ENCODE assay signal across 34 cellular contexts in genomic region chr1:81571946-81572345, GRCh38.
"Had no signal": no experiment of that assay in that cellular context is flagged by ENCODE, and none has a peak within 500 bp of the region (broad histone marks: within the 10 kb centered on the region; RNA-seq: fewer than 3 reads in every experiment).

No MANE protein-coding gene starts in this region.

- H3K4me3 Mint-ChIP-seq: activated CD4-positive, alpha-beta memory T cell treated with anti-CD3 and anti-CD28 coated beads, Interleukin-2, amount 10 ng/mL, durations not matched to agents 7 days and 5 days; activated CD8-positive, alpha-beta memory T cell treated with anti-CD3 and anti-CD28 coated beads, Interleukin-2, amount 10 ng/mL, durations not matched to agents 7 days and 5 days; activated naive CD8-positive, alpha-beta T cell treated with anti-CD3 and anti-CD28 coated beads for 36 hours; central memory CD8-positive, alpha-beta T cell had no signal

- H3K4me3 ChIP-seq: cardiac muscle cell, PC-9 had no signal

- H2AFZ ChIP-seq: PC-9 had no signal

- H3K4me1 Mint-ChIP-seq: activated CD4-positive, alpha-beta memory T cell treated with anti-CD3 and anti-CD28 coated beads, Interleukin-2, amount 10 ng/mL, durations not matched to agents 7 days and 5 days; activated CD8-positive, alpha-beta memory T cell treated with anti-CD3 and anti-CD28 coated beads, Interleukin-2, amount 10 ng/mL, durations not matched to agents 7 days and 5 days; activated naive CD8-positive, alpha-beta T cell treated with anti-CD3 and anti-CD28 coated beads for 36 hours; central memory CD8-positive, alpha-beta T cell had no signal

- DNase-seq: activated CD4-positive, alpha-beta memory T cell treated with anti-CD3 and anti-CD28 coated beads, Interleukin-2, amount 10 ng/mL, durations not matched to agents 7 days and 5 days; activated CD4-positive, alpha-beta T cell treated with anti-CD3 and anti-CD28 coated beads for 1 hour; activated CD4-positive, alpha-beta T cell treated with anti-CD3 and anti-CD28 coated beads for 48 hours; activated CD4-positive, CD25-positive, alpha-beta regulatory T cell; activated CD8-positive, alpha-beta memory T cell treated with anti-CD3 and anti-CD28 coated beads for 24 hours; activated CD8-positive, alpha-beta memory T cell treated with anti-CD3 and anti-CD28 coated beads, Interleukin-2, amount 10 ng/mL, durations not matched to agents 7 days and 5 days; activated CD8-positive, alpha-beta memory T cell treated with anti-CD3 and anti-CD28 coated beads, Interleukin-2, amount 50 U/mL, for 48 hours; activated effector memory CD4-positive, alpha-beta T cell treated with Interleukin-2 at 50 U/mL for 16 hours; activated naive CD4-positive, alpha-beta T cell treated with anti-CD3 and anti-CD28 coated beads, Interleukin-2, amount 50 U/mL, for 16 hours; activated naive CD8-positive, alpha-beta T cell treated with anti-CD3 and anti-CD28 coated beads for 36 hours; activated T-cell treated with anti-CD3 and anti-CD28 coated beads, Interleukin-2, amount 50 U/mL, for 48 hours; amniotic stem cell; aorta; Kasumi-1; KG1; MM.1S; MV-4-11; NCI-H1092; NCI-H1436 treated with DMSO at 0.1 percent for 48 hours; NCI-H1694 treated with DMSO at 0.1 percent for 48 hours; NCI-H2029; NCI-H345; NCI-H526; NCI-H748 treated with DMSO at 0.1 percent for 48 hours; NK-92 treated with Interleukin-12 subunit alpha and Interleukin-12 subunit beta, amount 100 ng/mL, for 24 hours; PC-9; Right ventricle myocardium superior; SW 1271; T-helper 1 cell; T-helper 2 cell; T-helper 9 cell; WERI-Rb-1 had no signal

- ATAC-seq: activated CD8-positive, alpha-beta memory T cell treated with anti-CD3 and anti-CD28 coated beads, Interleukin-2, amount 10 ng/mL, durations not matched to agents 7 days and 5 days had no signal

- H3K36me3 Mint-ChIP-seq: activated CD8-positive, alpha-beta memory T cell treated with anti-CD3 and anti-CD28 coated beads, Interleukin-2, amount 10 ng/mL, durations not matched to agents 7 days and 5 days; activated naive CD8-positive, alpha-beta T cell treated with anti-CD3 and anti-CD28 coated beads for 36 hours had no signal

- H3K4me2 ChIP-seq: PC-9 had no signal

- H3K27ac ChIP-seq: cardiac muscle cell, PC-9, WERI-Rb-1 had no signal

- H3K27me3 ChIP-seq: cardiac muscle cell had no signal

- H3K27ac Mint-ChIP-seq: activated CD4-positive, alpha-beta memory T cell treated with anti-CD3 and anti-CD28 coated beads, Interleukin-2, amount 10 ng/mL, durations not matched to agents 7 days and 5 days; activated CD8-positive, alpha-beta memory T cell treated with anti-CD3 and anti-CD28 coated beads, Interleukin-2, amount 10 ng/mL, durations not matched to agents 7 days and 5 days; activated naive CD8-positive, alpha-beta T cell treated with anti-CD3 and anti-CD28 coated beads for 36 hours had no signal

- H3K27me3 Mint-ChIP-seq: activated CD4-positive, alpha-beta memory T cell treated with anti-CD3 and anti-CD28 coated beads, Interleukin-2, amount 10 ng/mL, durations not matched to agents 7 days and 5 days; activated CD8-positive, alpha-beta memory T cell treated with anti-CD3 and anti-CD28 coated beads, Interleukin-2, amount 10 ng/mL, durations not matched to agents 7 days and 5 days; activated naive CD8-positive, alpha-beta T cell treated with anti-CD3 and anti-CD28 coated beads for 36 hours; central memory CD8-positive, alpha-beta T cell had no signal

- H3K9me3 Mint-ChIP-seq: activated CD4-positive, alpha-beta memory T cell treated with anti-CD3 and anti-CD28 coated beads, Interleukin-2, amount 10 ng/mL, durations not matched to agents 7 days and 5 days; activated naive CD8-positive, alpha-beta T cell treated with anti-CD3 and anti-CD28 coated beads for 36 hours had no signal

- H3K36me3 ChIP-seq: cardiac muscle cell, WERI-Rb-1 had no signal
